Comparison of ENCODE assay signal across 8 cellular contexts in the genomic region with DNA sequence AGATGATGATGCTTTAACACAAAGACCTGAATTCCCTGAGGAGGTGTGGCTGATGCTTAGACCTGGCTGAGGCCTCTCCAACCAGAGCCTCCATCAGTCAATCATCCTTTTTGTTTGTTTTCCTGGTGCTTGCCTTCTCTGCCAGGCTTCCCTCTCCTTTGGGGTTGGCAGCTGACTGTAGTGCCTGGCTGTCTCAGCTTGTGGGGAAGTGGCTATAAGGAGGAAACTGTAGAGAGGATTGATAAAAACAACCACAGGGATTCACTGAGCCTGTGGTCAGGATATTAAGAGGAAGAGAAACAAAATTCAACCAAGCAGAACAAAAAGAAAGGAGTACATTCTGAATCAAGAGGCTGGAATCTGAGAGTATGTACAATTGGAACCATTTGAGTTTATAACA. TPM values are rescaled to one million over a fixed set of nuclear protein-coding genes. Genes with fewer than 3 reads are reported as not detected.
"Had no signal": no experiment of that assay in that cellular context is flagged by ENCODE, and none has a peak within 500 bp of the region (broad histone marks: within the 10 kb centered on the region; RNA-seq: fewer than 3 reads in every experiment).

No MANE protein-coding gene starts in this region.

RNA-seq across cellular contexts. Expression of a gene that starts 27.1 kb away (rescaled TPM):
- total RNA-seq: glomerular endothelial cell, lung microvascular endothelial cell, progenitor cell of endocrine pancreas, pulmonary artery endothelial cell, renal cortical epithelial cell had no signal
- polyA plus RNA-seq: neural cell had no signal

RNA-seq across cellular contexts. Expression of a gene that starts 52.3 kb away (rescaled TPM):
- total RNA-seq: progenitor cell of endocrine pancreas had no signal

RNA-seq across cellular contexts. Expression of a gene that starts 54.3 kb away (rescaled TPM):
- total RNA-seq: glomerular endothelial cell, hepatocyte, kidney epithelial cell, lung microvascular endothelial cell, progenitor cell of endocrine pancreas, pulmonary artery endothelial cell, renal cortical epithelial cell had no signal
- polyA plus RNA-seq: hepatocyte, neural cell had no signal
